ENCODE assay signal across 1 cellular context in the genomic region with DNA sequence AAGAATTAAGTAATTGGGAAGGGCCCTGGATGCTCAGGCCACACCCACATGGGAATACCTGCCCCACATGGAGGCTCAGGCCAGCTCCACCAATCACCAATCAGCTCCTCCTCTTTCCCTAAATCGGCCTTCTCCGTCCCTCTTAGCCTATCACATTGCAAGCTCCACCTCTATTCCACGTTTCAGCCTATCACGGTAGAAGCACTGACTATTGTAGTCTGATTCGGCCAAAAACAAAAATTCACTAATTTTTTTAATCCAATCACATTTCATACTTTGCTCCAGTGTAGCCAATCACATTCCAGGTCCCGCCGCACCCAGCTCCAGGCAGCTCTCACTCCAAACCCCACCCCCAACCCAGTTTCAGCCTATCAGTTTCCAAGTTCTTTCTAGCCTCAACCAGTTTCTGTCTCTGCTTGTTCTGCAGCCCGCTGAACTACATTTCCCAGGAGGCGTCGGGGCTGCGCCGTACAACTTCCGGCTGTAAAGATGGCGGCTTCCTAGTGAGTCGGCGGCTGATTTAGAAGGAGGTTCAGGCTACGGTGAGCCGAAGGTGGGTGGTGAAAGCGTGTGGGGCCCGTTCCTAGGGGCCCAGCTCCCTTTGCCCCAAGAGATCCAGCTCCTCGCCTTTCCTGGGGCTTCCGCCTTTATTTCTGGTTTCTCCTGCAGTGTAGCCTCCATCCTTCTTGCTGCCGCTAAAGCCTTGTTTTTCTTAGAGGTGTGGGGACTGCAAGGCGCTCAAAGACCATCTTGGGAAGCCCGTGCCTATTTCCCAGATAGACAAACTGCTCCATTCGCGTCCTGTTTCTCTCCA.
A peak's percentile ranks its signal among the peaks of the same experiment; 100 is the strongest.
TF ChIP-seq lines count a peak whose summit lies in the region.

A gene (plus strand): TSS at position 469 of the 814 bp plus-strand sequence. CDS start 1,364 bp downstream, outside the sequence.

TF ChIP-seq in HepG2, 621 proteins besides CTCF, POLR2A, EP300 and RAD21 (continued from another document and continues in another):
- TF ChIP-seq DMAP1 (CRISPR knock-in tag; IDR thresholded peaks at IDR 0.05) (no peak; the same call in 1 of the 2 replicates), ARHGAP35 (CRISPR knock-in tag; IDR thresholded peaks at IDR 0.05; ENCODE audit: borderline replicate concordance) (0 out of 2 replicates have a peak, but pooled peaks have one; percentile 61), TCF12 (IDR thresholded peaks at IDR 0.05) (no peak), TCF12 (CRISPR knock-in tag; IDR thresholded peaks at IDR 0.05) (no peak), NFKB2 (CRISPR knock-in tag; IDR thresholded peaks at IDR 0.05; ENCODE audit: borderline replicate concordance) (peak; percentile 70; the same call in 1 of the 2 replicates), ATF1 (CRISPR knock-in tag; IDR thresholded peaks at IDR 0.05) (peak; percentile 89), KAT8 (CRISPR knock-in tag; IDR thresholded peaks at IDR 0.05) (peak; percentile 94), RNF2 (conservative IDR thresholded peaks at IDR 0.05; ENCODE audit: low read depth) (no peak), ZNF761 (CRISPR knock-in tag; conservative IDR thresholded peaks at IDR 0.05) (no peak), TAF15 (IDR thresholded peaks at IDR 0.05; ENCODE audit: low read depth, low read length, poor library complexity, severe bottlenecking) (no peak), KLF11 (CRISPR knock-in tag; IDR thresholded peaks at IDR 0.05) (peak; percentile 55; the same call in 1 of the 2 replicates), MED1 (CRISPR knock-in tag; IDR thresholded peaks at IDR 0.05) (no peak), FOXC1 (CRISPR knock-in tag; IDR thresholded peaks at IDR 0.05; ENCODE audit: borderline replicate concordance) (no peak), AGO2 (optimal IDR thresholded peaks at IDR 0.05; ENCODE audit: low read depth, low read length) (no peak), KMT2A (CRISPR knock-in tag; IDR thresholded peaks at IDR 0.05) (peak; percentile 56; the same call in 1 of the 2 replicates), NFYC (CRISPR knock-in tag; IDR thresholded peaks at IDR 0.05) (peak; percentile 94), NR2F2 (IDR thresholded peaks at IDR 0.05; ENCODE audit: borderline replicate concordance, low read depth) (peak; percentile 15; the same call in 1 of the 2 replicates), REPIN1 (CRISPR knock-in tag; IDR thresholded peaks at IDR 0.05; ENCODE audit: borderline replicate concordance, low read depth) (no peak), ZNF614 (CRISPR knock-in tag; IDR thresholded peaks at IDR 0.05; ENCODE audit: borderline replicate concordance) (no peak), JUN (CRISPR knock-in tag; IDR thresholded peaks at IDR 0.05) (no peak), SUZ12 (IDR thresholded peaks at IDR 0.05; ENCODE audit: low read depth, low read length) (peak; percentile 81), ZNF143 (CRISPR knock-in tag; IDR thresholded peaks at IDR 0.05) (peak; percentile 96), HDAC2 (CRISPR knock-in tag; IDR thresholded peaks at IDR 0.05) (peak; percentile 53; the same call in 1 of the 2 replicates), ZNF556 (CRISPR knock-in tag; IDR thresholded peaks at IDR 0.05; ENCODE audit: borderline replicate concordance) (peak; percentile 42; the same call in 1 of the 2 replicates), ZNF121 (CRISPR knock-in tag; IDR thresholded peaks at IDR 0.05) (no peak), ETV5 (CRISPR knock-in tag; IDR thresholded peaks at IDR 0.05; ENCODE audit: borderline replicate concordance) (peak; percentile 80)
- TF ChIP-seq, protein P1, sequence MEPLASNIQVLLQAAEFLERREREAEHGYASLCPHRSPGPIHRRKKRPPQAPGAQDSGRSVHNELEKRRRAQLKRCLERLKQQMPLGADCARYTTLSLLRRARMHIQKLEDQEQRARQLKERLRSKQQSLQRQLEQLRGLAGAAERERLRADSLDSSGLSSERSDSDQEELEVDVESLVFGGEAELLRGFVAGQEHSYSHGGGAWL (CRISPR knock-in tag; IDR thresholded peaks at IDR 0.05) = peak; percentile 61; the same call in 1 of the 2 replicates
- TF ChIP-seq, protein P2, sequence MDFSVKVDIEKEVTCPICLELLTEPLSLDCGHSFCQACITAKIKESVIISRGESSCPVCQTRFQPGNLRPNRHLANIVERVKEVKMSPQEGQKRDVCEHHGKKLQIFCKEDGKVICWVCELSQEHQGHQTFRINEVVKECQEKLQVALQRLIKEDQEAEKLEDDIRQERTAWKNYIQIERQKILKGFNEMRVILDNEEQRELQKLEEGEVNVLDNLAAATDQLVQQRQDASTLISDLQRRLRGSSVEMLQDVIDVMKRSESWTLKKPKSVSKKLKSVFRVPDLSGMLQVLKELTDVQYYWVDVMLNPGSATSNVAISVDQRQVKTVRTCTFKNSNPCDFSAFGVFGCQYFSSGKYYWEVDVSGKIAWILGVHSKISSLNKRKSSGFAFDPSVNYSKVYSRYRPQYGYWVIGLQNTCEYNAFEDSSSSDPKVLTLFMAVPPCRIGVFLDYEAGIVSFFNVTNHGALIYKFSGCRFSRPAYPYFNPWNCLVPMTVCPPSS (IDR thresholded peaks at IDR 0.05) = no peak
- TF ChIP-seq, protein P3, sequence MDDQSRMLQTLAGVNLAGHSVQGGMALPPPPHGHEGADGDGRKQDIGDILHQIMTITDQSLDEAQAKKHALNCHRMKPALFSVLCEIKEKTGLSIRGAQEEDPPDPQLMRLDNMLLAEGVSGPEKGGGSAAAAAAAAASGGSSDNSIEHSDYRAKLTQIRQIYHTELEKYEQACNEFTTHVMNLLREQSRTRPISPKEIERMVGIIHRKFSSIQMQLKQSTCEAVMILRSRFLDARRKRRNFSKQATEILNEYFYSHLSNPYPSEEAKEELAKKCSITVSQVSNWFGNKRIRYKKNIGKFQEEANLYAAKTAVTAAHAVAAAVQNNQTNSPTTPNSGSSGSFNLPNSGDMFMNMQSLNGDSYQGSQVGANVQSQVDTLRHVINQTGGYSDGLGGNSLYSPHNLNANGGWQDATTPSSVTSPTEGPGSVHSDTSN (CRISPR knock-in tag; IDR thresholded peaks at IDR 0.05; ENCODE audit: borderline replicate concordance) = no peak
- TF ChIP-seq, protein P4, sequence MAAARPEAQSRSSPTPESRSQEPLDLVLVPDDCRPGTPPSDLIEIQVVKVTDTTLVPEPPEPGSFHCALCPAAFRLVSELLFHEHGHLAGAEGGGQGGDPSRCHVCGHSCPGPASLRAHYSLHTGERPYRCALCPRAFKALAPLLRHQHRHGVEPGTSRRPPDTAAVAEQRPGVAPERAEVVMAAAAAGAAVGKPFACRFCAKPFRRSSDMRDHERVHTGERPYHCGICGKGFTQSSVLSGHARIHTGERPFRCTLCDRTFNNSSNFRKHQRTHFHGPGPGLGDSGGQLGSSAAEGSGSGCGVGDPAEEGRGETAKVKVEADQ (CRISPR knock-in tag; IDR thresholded peaks at IDR 0.05; ENCODE audit: borderline replicate concordance) = no peak
- TF ChIP-seq, protein P5, sequence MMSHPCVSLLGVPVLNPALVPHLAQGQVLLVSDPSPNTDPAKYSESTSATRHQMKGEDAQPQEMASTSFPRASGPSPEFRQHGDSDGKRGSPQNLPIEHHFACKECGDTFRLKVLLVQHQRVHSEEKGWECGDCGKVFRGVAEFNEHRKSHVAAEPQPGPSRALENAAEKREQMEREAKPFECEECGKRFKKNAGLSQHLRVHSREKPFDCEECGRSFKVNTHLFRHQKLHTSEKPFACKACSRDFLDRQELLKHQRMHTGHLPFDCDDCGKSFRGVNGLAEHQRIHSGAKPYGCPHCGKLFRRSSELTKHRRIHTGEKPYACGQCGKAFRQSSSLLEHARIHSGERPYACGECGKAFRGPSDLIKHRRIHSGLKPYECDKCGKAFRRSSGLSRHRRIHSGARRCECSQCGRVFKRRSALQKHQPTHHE (CRISPR knock-in tag; IDR thresholded peaks at IDR 0.05; ENCODE audit: borderline replicate concordance) = no peak
- TF ChIP-seq, protein P6, sequence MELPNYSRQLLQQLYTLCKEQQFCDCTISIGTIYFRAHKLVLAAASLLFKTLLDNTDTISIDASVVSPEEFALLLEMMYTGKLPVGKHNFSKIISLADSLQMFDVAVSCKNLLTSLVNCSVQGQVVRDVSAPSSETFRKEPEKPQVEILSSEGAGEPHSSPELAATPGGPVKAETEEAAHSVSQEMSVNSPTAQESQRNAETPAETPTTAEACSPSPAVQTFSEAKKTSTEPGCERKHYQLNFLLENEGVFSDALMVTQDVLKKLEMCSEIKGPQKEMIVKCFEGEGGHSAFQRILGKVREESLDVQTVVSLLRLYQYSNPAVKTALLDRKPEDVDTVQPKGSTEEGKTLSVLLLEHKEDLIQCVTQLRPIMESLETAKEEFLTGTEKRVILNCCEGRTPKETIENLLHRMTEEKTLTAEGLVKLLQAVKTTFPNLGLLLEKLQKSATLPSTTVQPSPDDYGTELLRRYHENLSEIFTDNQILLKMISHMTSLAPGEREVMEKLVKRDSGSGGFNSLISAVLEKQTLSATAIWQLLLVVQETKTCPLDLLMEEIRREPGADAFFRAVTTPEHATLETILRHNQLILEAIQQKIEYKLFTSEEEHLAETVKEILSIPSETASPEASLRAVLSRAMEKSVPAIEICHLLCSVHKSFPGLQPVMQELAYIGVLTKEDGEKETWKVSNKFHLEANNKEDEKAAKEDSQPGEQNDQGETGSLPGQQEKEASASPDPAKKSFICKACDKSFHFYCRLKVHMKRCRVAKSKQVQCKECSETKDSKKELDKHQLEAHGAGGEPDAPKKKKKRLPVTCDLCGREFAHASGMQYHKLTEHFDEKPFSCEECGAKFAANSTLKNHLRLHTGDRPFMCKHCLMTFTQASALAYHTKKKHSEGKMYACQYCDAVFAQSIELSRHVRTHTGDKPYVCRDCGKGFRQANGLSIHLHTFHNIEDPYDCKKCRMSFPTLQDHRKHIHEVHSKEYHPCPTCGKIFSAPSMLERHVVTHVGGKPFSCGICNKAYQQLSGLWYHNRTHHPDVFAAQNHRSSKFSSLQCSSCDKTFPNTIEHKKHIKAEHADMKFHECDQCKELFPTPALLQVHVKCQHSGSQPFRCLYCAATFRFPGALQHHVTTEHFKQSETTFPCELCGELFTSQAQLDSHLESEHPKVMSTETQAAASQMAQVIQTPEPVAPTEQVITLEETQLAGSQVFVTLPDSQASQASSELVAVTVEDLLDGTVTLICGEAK (IDR thresholded peaks at IDR 0.05) = peak; percentile 46; the same call in 1 of the 2 replicates
- TF ChIP-seq, protein P6 (CRISPR knock-in tag; IDR thresholded peaks at IDR 0.05) = no peak
- TF ChIP-seq, protein P7, sequence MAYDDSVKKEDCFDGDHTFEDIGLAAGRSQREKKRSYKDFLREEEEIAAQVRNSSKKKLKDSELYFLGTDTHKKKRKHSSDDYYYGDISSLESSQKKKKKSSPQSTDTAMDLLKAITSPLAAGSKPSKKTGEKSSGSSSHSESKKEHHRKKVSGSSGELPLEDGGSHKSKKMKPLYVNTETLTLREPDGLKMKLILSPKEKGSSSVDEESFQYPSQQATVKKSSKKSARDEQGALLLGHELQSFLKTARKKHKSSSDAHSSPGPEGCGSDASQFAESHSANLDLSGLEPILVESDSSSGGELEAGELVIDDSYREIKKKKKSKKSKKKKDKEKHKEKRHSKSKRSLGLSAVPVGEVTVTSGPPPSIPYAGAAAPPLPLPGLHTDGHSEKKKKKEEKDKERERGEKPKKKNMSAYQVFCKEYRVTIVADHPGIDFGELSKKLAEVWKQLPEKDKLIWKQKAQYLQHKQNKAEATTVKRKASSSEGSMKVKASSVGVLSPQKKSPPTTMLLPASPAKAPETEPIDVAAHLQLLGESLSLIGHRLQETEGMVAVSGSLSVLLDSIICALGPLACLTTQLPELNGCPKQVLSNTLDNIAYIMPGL (CRISPR knock-in tag; IDR thresholded peaks at IDR 0.05; ENCODE audit: borderline replicate concordance in 1 of 2, low read depth in 1 of 2) = peak in 1 of 2 experiments; percentile 69; a peak in 2 of 4 replicates
- TF ChIP-seq, protein P8, sequence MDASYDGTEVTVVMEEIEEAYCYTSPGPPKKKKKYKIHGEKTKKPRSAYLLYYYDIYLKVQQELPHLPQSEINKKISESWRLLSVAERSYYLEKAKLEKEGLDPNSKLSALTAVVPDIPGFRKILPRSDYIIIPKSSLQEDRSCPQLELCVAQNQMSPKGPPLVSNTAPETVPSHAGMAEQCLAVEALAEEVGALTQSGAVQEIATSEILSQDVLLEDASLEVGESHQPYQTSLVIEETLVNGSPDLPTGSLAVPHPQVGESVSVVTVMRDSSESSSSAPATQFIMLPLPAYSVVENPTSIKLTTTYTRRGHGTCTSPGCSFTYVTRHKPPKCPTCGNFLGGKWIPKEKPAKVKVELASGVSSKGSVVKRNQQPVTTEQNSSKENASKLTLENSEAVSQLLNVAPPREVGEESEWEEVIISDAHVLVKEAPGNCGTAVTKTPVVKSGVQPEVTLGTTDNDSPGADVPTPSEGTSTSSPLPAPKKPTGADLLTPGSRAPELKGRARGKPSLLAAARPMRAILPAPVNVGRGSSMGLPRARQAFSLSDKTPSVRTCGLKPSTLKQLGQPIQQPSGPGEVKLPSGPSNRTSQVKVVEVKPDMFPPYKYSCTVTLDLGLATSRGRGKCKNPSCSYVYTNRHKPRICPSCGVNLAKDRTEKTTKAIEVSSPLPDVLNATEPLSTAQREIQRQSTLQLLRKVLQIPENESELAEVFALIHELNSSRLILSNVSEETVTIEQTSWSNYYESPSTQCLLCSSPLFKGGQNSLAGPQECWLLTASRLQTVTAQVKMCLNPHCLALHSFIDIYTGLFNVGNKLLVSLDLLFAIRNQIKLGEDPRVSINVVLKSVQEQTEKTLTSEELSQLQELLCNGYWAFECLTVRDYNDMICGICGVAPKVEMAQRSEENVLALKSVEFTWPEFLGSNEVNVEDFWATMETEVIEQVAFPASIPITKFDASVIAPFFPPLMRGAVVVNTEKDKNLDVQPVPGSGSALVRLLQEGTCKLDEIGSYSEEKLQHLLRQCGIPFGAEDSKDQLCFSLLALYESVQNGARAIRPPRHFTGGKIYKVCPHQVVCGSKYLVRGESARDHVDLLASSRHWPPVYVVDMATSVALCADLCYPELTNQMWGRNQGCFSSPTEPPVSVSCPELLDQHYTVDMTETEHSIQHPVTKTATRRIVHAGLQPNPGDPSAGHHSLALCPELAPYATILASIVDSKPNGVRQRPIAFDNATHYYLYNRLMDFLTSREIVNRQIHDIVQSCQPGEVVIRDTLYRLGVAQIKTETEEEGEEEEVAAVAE (CRISPR knock-in tag; IDR thresholded peaks at IDR 0.05; ENCODE audit: borderline replicate concordance) = peak; percentile 99
